19 cellular contexts compared by ENCODE assay signal in genomic region chr3:188779537-188779936, GRCh38.
DNase-seq lines count a peak whose midpoint lies in the region; ATAC-seq and TF ChIP-seq lines count a peak whose summit lies in the region.
"Had no signal": no experiment of that assay in that cellular context is flagged by ENCODE, and none has a peak within 500 bp of the region (broad histone marks: within the 10 kb centered on the region; RNA-seq: fewer than 3 reads in every experiment).

No MANE protein-coding gene starts in this region.

- 64 to 68% (median 64%) methylated on average over 1 of the region's 1 CpG for WGBS in psoas muscle, 3 donors

- H3K36me3 ChIP-seq in colonic mucosa (no peaks in the 10 kb centered on the region), psoas muscle (ENCODE audit: insufficient read depth in 1 of 2, low read depth in 1 of 2) (no peaks in the 10 kb centered on the region), upper lobe of right lung (no peaks in the 10 kb centered on the region)
- H3K36me3 ChIP-seq: cardiac muscle cell, MG63 had no signal

- peak overlapping the region; percentile 36 for H3K27ac ChIP-seq in colonic mucosa
- peak overlapping the region; percentile 59 for H3K27ac ChIP-seq in psoas muscle
- H3K27ac ChIP-seq in upper lobe of right lung: peak overlapping the region; percentile 79
- H3K27ac ChIP-seq: cardiac muscle cell, GM23248 had no signal

- intact Hi-C loops in colonic mucosa (cut with DNase I) (no loop called here), Right ventricle myocardium superior (cut with DNase I) (no loop called here), psoas muscle (cut with DNase I) (no loop called here), upper lobe of right lung (cut with DNase I) (no loop called here)

- no peak overlapping the region for H3K9ac ChIP-seq in colonic mucosa (ENCODE audit: low read depth in 2 of 2, low read length in 2 of 2)
- H3K9ac ChIP-seq: GM23248 had no signal

- no peaks in the 10 kb centered on the region for H3K4me1 ChIP-seq in colonic mucosa
- peaks cover 20% of the 10 kb centered on the region for H3K4me1 ChIP-seq in psoas muscle
- H3K4me1 ChIP-seq in upper lobe of right lung: peaks cover 44% of the 10 kb centered on the region

- H3K9me3 ChIP-seq in colonic mucosa (no peaks in the 10 kb centered on the region), psoas muscle (no peaks in the 10 kb centered on the region), upper lobe of right lung (no peaks in the 10 kb centered on the region)
- H3K9me3 ChIP-seq: MG63 had no signal

- DNase-seq in colonic mucosa (no peak), Right ventricle myocardium superior (no peak), psoas muscle (no peak), upper lobe of right lung (no peak), COR-L47 (lab: John Stamatoyannopoulos, UW) (no peak), NCI-H510A (lab: John Stamatoyannopoulos, UW) (no peak), glomerular visceral epithelial cell (ENCODE audit: extremely low spot score) (no peak)
- DNase-seq: activated CD4-positive, alpha-beta T cell treated with anti-CD3 and anti-CD28 coated beads for 48 hours; activated naive CD8-positive, alpha-beta T cell treated with anti-CD3 and anti-CD28 coated beads, Interleukin-2, amount 10 ng/mL, durations not matched to agents 7 days and 5 days; CD8-positive, alpha-beta T cell; MG63; NCI-H1694 treated with DMSO at 0.1 percent for 48 hours; NCI-H774; OCI-M1; SHP77; stimulated activated CD4-positive, alpha-beta T cell treated with anti-CD3 and anti-CD28 coated beads, Interleukin-12 subunit alpha, Interleukin-12 subunit beta, amount 100 ng/mL, for 4 hours; T-helper 1 cell had no signal

- H3K27me3 ChIP-seq in colonic mucosa (no peaks in the 10 kb centered on the region), psoas muscle (ENCODE audit: insufficient read depth in 3 of 3, low read length in 2 of 3) (no peaks in the 10 kb centered on the region), upper lobe of right lung (no peaks in the 10 kb centered on the region)
- H3K27me3 ChIP-seq: cardiac muscle cell, MG63 had no signal

- ATAC-seq in Right ventricle myocardium superior (ENCODE audit: poor library complexity) (peak; percentile 39), psoas muscle (peak in 1 of 4 donors; percentile 36), upper lobe of right lung (no peak)
- ATAC-seq: CD8-positive, alpha-beta T cell had no signal

- H3K4me3 ChIP-seq in colonic mucosa (no peak overlapping the region), psoas muscle (no peak overlapping the region), upper lobe of right lung (no peak overlapping the region)
- H3K4me3 ChIP-seq: cardiac muscle cell, GM23248, MG63 had no signal

- TF ChIP-seq CTCF in colonic mucosa (IDR thresholded peaks at IDR 0.05) (no peak), psoas muscle (IDR thresholded peaks at IDR 0.05) (no peak), upper lobe of right lung (IDR thresholded peaks at IDR 0.05) (no peak)
